In genomic region chr1:202888507-202889360, GRCh38 we compare ENCODE assay signal across 8 cellular contexts. TPM values are rescaled to one million over a fixed set of nuclear protein-coding genes. Genes with fewer than 3 reads are reported as not detected.
A peak's percentile ranks its signal among the peaks of the same experiment; 100 is the strongest.
DNase-seq lines count a peak whose midpoint lies in the region; ATAC-seq, FAIRE-seq and TF ChIP-seq lines count a peak whose summit lies in the region.

Gene RABIF, minus strand, starts transcription at chr1:202889149. Its CDS starts 51 bp downstream, at chr1:202889098.

- H3K18ac ChIP-seq in H1 (ENCODE audit: extremely low read depth, low read length), result peak within 1 kb of the TSS; percentile 85
- H3K18ac ChIP-seq in mesendoderm (ENCODE audit: low read length), result peak within 1 kb of the TSS; percentile 82

- H3K23ac ChIP-seq in H1 (ENCODE audit: insufficient read length) (no peak within 1 kb of the TSS), mesendoderm (ENCODE audit: low read length) (peak within 1 kb of the TSS; percentile 80)

- peak within 1 kb of the TSS; percentile 94 for H4K5ac ChIP-seq in H1 (ENCODE audit: insufficient read length, low read depth, low read length)
- no peak within 1 kb of the TSS for H4K5ac ChIP-seq in mesendoderm (ENCODE audit: low read length)

- peak; percentile 52 to 90 for TF ChIP-seq POLR2A in H1 (IDR thresholded peaks at IDR 0.05; ENCODE audit: control extremely low read depth in 1 of 2, low read depth in 2 of 2, low read length in 2 of 2)

- no peaks in the 10 kb centered on the region for H3K9me3 ChIP-seq in H1 (ENCODE audit: insufficient read depth in 2 of 2, low read depth in 1 of 2, low read length in 1 of 2)

- H3K79me1 ChIP-seq in H1 (ENCODE audit: low read depth, low read length) (no peaks in the 10 kb centered on the region), mesendoderm (ENCODE audit: low read length) (peaks cover 2% of the 10 kb centered on the region)

- H4K91ac ChIP-seq in H1 (replicated peaks; ENCODE audit: insufficient read length, low read length), result peak within 1 kb of the TSS; percentile 61

- CTCF ChIA-PET in H1 (lab: Charles Lee; ENCODE audit: partially characterized antibody), result interaction anchor here (0.7 to 1.0 kb wide), 2 partner anchors 9 to 132 kb away, joined by 3 read pairs; no protein-coding TSS in a partner anchor

- WGBS in H1 (ENCODE audit: extremely low coverage in 1 of 2, insufficient coverage in 1 of 2, insufficient read length in 1 of 2, insufficient replicate concordance in 2 of 2, low coverage in 1 of 2, low lambda C conversion rate in 2 of 2, missing lambda C conversion rate in 1 of 2), 2 experiments, result 3% methylated on average over 43 of the region's 85 CpGs; no CpG with 5 or more reads in 1 of the 2 experiments
- no CpG with 5 or more reads among the region's 85 CpGs for WGBS in mesendoderm (ENCODE audit: extremely low coverage, insufficient coverage, low lambda C conversion rate)

- no peak for FAIRE-seq in H1 (lab: Jason Lieb, UNC)

- H3K4ac ChIP-seq in H1 (replicated peaks; ENCODE audit: insufficient read length, low read depth, low read length) (peak within 1 kb of the TSS; percentile 70), mesendoderm (ENCODE audit: low read depth, low read length) (no peak within 1 kb of the TSS)

- H2BK20ac ChIP-seq in H1 (ENCODE audit: low read length), result no peak within 1 kb of the TSS

- H2BK15ac ChIP-seq in H1 (ENCODE audit: low read length), result no peak within 1 kb of the TSS
- H2BK15ac ChIP-seq in mesendoderm (replicated peaks; ENCODE audit: low read depth), result no peak within 1 kb of the TSS

- H3K4me1 ChIP-seq in H1 (replicated peaks in 1 of 4; ENCODE audit: control insufficient read depth in 3 of 4, insufficient read depth in 4 of 4, low read length in 3 of 4), result peaks cover 0 to 7% (median 4%) of the 10 kb centered on the region in 4 experiments; a peak in 5 of 7 replicates
- H3K4me1 ChIP-seq in mesendoderm (ENCODE audit: control insufficient read depth, low read depth, low read length), result no peaks in the 10 kb centered on the region

- peak; percentile 100 for DNase-seq in COLO829 (ENCODE audit: low spot score)
- peak; percentile 92 for DNase-seq in HT1080 (ENCODE audit: low read depth)
- DNase-seq in NOMO-1 treated with DMSO at 0.1 percent for 48 hours (lab: John Stamatoyannopoulos, UW; ENCODE audit: unreplicated experiment), result peak; percentile 96
- DNase-seq in activated CD8-positive, alpha-beta memory T cell treated with anti-CD3 and anti-CD28 coated beads for 4 hours (ENCODE audit: low read depth in 2 of 2), result peak; percentile 89 to 94
- DNase-seq in H1 (ENCODE audit: low read depth in 1 of 2, low spot score in 2 of 2), result peak; percentile 85 to 92
- DNase-seq in mesendoderm, result peak; percentile 97
- DNase-seq in stimulated activated CD8-positive, alpha-beta memory T cell treated with anti-CD3 and anti-CD28 coated beads, Interleukin-15, amount 100 ng/mL, for 1 hour (ENCODE audit: low read depth), result peak; percentile 94

- no peak; a peak in 1 of 4 replicates for TF ChIP-seq RAD21 in H1 (IDR thresholded peaks at IDR 0.05 in 1 of 2, conservative IDR thresholded peaks at IDR 0.05 in 1 of 2; ENCODE audit: low read depth in 2 of 2, low read length in 2 of 2)

- H3K14ac ChIP-seq in H1 (ENCODE audit: insufficient read length), result no peak within 1 kb of the TSS

- no peaks in the 10 kb centered on the region for H3K27me3 ChIP-seq in H1 (replicated peaks in 1 of 4; ENCODE audit: control insufficient read depth in 3 of 4, extremely low read depth in 1 of 4, insufficient read depth in 3 of 4, low read length in 3 of 4)
- H3K27me3 ChIP-seq in mesendoderm (ENCODE audit: insufficient read depth, low read length, poor library complexity), result peaks cover 2% of the 10 kb centered on the region

- peak within 1 kb of the TSS; percentile 92; the same call in 1 of the 2 replicates for H2BK5ac ChIP-seq in H1 (ENCODE audit: low read depth, low read length)
- H2BK5ac ChIP-seq in mesendoderm (ENCODE audit: low read length), result peak within 1 kb of the TSS; percentile 76

- peaks cover 2% of the 10 kb centered on the region for H3K23me2 ChIP-seq in H1 (ENCODE audit: low read depth, low read length)

- H2AK5ac ChIP-seq in H1 (ENCODE audit: low read depth, low read length) (no peak within 1 kb of the TSS), mesendoderm (ENCODE audit: low read length) (no peak within 1 kb of the TSS)

- H4K8ac ChIP-seq in H1 (ENCODE audit: extremely low read depth, insufficient read depth, low read length) (peak within 1 kb of the TSS; percentile 72; the same call in 1 of the 2 replicates), mesendoderm (ENCODE audit: low read depth, low read length) (peak within 1 kb of the TSS; percentile 70)

- ATAC-seq in GM21360 (IDR thresholded peaks at IDR 0.05; ENCODE audit: unreplicated experiment), result peak; percentile 88

- H3K36me3 ChIP-seq in H1 (ENCODE audit: control insufficient read depth in 2 of 4, insufficient read depth in 4 of 4, low read length in 3 of 4) (peaks cover 4 to 21% (median 12%) of the 10 kb centered on the region in 4 experiments; a peak in 6 of 8 replicates), mesendoderm (ENCODE audit: control insufficient read depth, insufficient read depth, low read length) (no peaks in the 10 kb centered on the region)

- H3K79me2 ChIP-seq in H1 (ENCODE audit: control insufficient read depth in 1 of 2, insufficient read depth in 2 of 2, low read length in 2 of 2) (no peaks in the 10 kb centered on the region), mesendoderm (ENCODE audit: control insufficient read depth, insufficient read depth, low read length) (no peaks in the 10 kb centered on the region)

- H3K4me2 ChIP-seq in H1 (ENCODE audit: insufficient read depth in 1 of 2, low read depth in 2 of 2, low read length in 2 of 2) (peak within 1 kb of the TSS; percentile 60 to 74), mesendoderm (ENCODE audit: low read length) (peak within 1 kb of the TSS; percentile 97)

- H3K56ac ChIP-seq in H1 (replicated peaks; ENCODE audit: insufficient read length, low read depth, low read length) (peak within 1 kb of the TSS; percentile 79), mesendoderm (ENCODE audit: low read length) (peak within 1 kb of the TSS; percentile 99)

- peak within 1 kb of the TSS; percentile 65 to 96 (median 81) for H3K4me3 ChIP-seq in H1 (ENCODE audit: extremely low read depth in 1 of 4, insufficient read depth in 2 of 4, low read depth in 3 of 4, low read length in 4 of 4)
- H3K4me3 ChIP-seq in mesendoderm (ENCODE audit: low read length), result peak within 1 kb of the TSS; percentile 92

- no peak within 1 kb of the TSS for H2BK12ac ChIP-seq in H1 (ENCODE audit: low read depth, low read length)

- no peak within 1 kb of the TSS; the same call in 1 of the 2 replicates for H2AFZ ChIP-seq in H1 (ENCODE audit: low read length)

- H2BK120ac ChIP-seq in H1 (replicated peaks; ENCODE audit: low read depth, low read length) (peak within 1 kb of the TSS; percentile 65), mesendoderm (ENCODE audit: low read depth, low read length) (no peak within 1 kb of the TSS)

- POLR2A ChIA-PET in H1 (lab: Charles Lee; ENCODE audit: partially characterized antibody), result interaction anchor here (0.6 to 2.3 kb wide), 18 partner anchors 9 to 165 kb away, joined by 3 to 11 read pairs (median 4); partner anchors contain the start of genes KDM5B, KLHL12, PCAT6 and TMEM183A

- H3K9ac ChIP-seq in H1 (replicated peaks in 1 of 4; ENCODE audit: extremely low read depth in 1 of 4, low read depth in 3 of 4, low read length in 3 of 4) (peak within 1 kb of the TSS; percentile 55 to 68 (median 65)), mesendoderm (ENCODE audit: low read length) (peak within 1 kb of the TSS; percentile 94)

- peak in 1 of 3 experiments; percentile 16; a peak in 2 of 4 replicates for TF ChIP-seq CTCF in H1 (IDR thresholded peaks at IDR 0.05; ENCODE audit: control extremely low read depth in 1 of 3, insufficient read depth in 1 of 3, low read depth in 1 of 3, low read length in 3 of 3)

- TF ChIP-seq EP300 in H1 (IDR thresholded peaks at IDR 0.05; ENCODE audit: borderline replicate concordance in 1 of 2, low read depth in 2 of 2, low read length in 2 of 2), result no peak

- no peaks in the 10 kb centered on the region for H4K20me1 ChIP-seq in H1 (replicated peaks in 1 of 2; ENCODE audit: control insufficient read depth in 1 of 2, insufficient read depth in 2 of 2, low read length in 2 of 2)

- H3K27ac ChIP-seq in H1 (ENCODE audit: low read depth, low read length) (peak within 1 kb of the TSS; percentile 28; the same call in 1 of the 2 replicates), mesendoderm (ENCODE audit: low read depth, low read length) (peak within 1 kb of the TSS; percentile 98)

TF ChIP-seq in H1, 55 proteins besides CTCF, POLR2A, EP300 and RAD21 (continues in another document):
- TF ChIP-seq RXRA (IDR thresholded peaks at IDR 0.05; ENCODE audit: insufficient read depth, low read depth, low read length) (no peak), TAF7 (optimal IDR thresholded peaks at IDR 0.05; ENCODE audit: borderline replicate concordance, low read depth, low read length) (no peak), CHD1 (IDR thresholded peaks at IDR 0.05; ENCODE audit: low read depth, low read length) (no peak), USF2 (IDR thresholded peaks at IDR 0.05; ENCODE audit: low read length) (no peak), TBP (IDR thresholded peaks at IDR 0.05; ENCODE audit: low read depth, low read length) (peak; percentile 13; the same call in 1 of the 2 replicates), SUZ12 (IDR thresholded peaks at IDR 0.05; ENCODE audit: low read length) (no peak), YY1 (IDR thresholded peaks at IDR 0.05; ENCODE audit: low read depth, low read length) (no peak)

RNA-seq across cellular contexts. Expression of gene RABIF, which starts in this region (rescaled TPM):
- 12.4 and 13.8 TPM in 2 replicates for total RNA-seq in HT1080 (2014; rRNA removed; shearing (Covaris generic))
- 7.8 and 9.1 TPM in 2 replicates for polyA plus RNA-seq in HT1080 (2015; cell fraction: cytosol; rRNA removed)
- 3.0 and 3.4 TPM in 2 replicates for polyA plus RNA-seq in HT1080 (2015; cell fraction: nucleus; rRNA removed)
- total RNA-seq in H1 (2021; fragmentation: NEBNext Ultra II Directional; extraction: Animal tissue kit (Norgen Biotek cat#: 25700)), result 5.6 and 6.5 TPM in 2 replicates
- polyA plus RNA-seq in H1 (2011; rRNA removed), result 5.1 and 6.9 TPM in 2 replicates
- 6.4 TPM for polyA plus RNA-seq in H1 (2011; cell fraction: cytosol; rRNA removed)
- 2.6 TPM for polyA plus RNA-seq in H1 (2011; cell fraction: nucleus; rRNA removed)
- 5.6 to 6.8 TPM (median 6.1 TPM) in 4 replicates for polyA plus RNA-seq in H1 (2012, experiment 1 of 2)
- 4.3 TPM for polyA plus RNA-seq in H1 (2012, experiment 2 of 2)
- 4.8 TPM for polyA plus RNA-seq in H1 (2013, experiment 1 of 2)
- 5.0 TPM for polyA plus RNA-seq in H1 (2013, experiment 2 of 2)
- polyA minus RNA-seq in H1 (2011; rRNA and poly(A)+ RNA removed), result 4.9 and 8.0 TPM in 2 replicates
- 2.3 TPM for polyA minus RNA-seq in H1 (2011; cell fraction: cytosol; rRNA and poly(A)+ RNA removed)
- 5.5 TPM for polyA minus RNA-seq in H1 (2011; cell fraction: nucleus; rRNA and poly(A)+ RNA removed)
- 8.1 TPM for polyA plus RNA-seq in mesendoderm (2013, experiment 1 of 2)
- 8.2 TPM for polyA plus RNA-seq in mesendoderm (2013, experiment 2 of 2)

Comparison
In these comparisons a context has a peak if more than half of its experiments do, and no peak if none do; other contexts are left out.
1. Peak in every context shown above with its lines: DNase-seq, ATAC-seq, H3K4me3 ChIP-seq and H3K27ac ChIP-seq.